In the genomic region with DNA sequence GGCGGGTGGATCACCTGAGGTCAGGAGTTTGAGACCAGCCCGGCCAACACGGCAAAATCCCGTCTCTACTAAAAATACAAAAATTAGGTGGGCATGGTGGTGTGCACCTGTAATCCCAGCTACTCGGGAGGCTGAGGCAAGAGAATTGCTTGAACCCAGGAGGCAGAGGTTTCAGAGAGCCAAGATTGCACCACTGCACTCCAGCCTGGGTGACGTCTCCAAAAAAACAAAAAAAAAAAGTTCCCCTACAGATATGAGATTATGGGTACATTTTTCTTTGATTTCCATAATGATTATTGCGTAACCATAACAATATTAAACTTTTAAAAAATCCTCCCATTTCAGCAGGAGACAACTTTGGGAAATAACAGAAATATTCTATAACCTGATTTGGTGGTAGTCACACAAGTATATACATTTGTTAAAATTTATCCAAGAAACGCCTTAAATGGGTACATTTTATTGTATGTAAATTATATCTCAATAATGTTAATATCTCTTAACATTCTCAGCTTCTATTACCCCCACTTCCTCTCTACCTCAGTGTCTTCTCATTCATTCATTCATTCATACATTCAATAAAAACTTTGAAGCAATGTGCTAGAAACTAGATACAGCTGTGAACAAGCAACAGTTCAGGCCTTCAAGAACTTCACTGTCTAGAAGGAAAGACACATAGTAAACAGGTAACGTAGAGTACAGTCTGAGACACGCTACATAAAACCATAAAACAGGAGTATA, we compare ENCODE assay signal across 24 cellular contexts.
"Had no signal": no experiment of that assay in that cellular context is flagged by ENCODE, and none has a peak within 500 bp of the region (broad histone marks: within the 10 kb centered on the region; RNA-seq: fewer than 3 reads in every experiment).

No MANE protein-coding gene starts in this region.

- H3K9me3 ChIP-seq: MG63, SJSA1 had no signal

- H3K4me1 ChIP-seq: SJSA1 had no signal

- DNase-seq: KBM-7, MG63, NCI-H1092, NCI-H1105 treated with DMSO at 0.1 percent for 48 hours, NCI-H1417 treated with DMSO at 0.1 percent for 48 hours, NCI-H146, NCI-H1694 treated with DMSO at 0.1 percent for 48 hours, NCI-H1930, NCI-H2081, NCI-H2107, NCI-H226, NCI-H446, NCI-H510A, NCI-H524 treated with DMSO at 0.1 percent for 48 hours, NCI-H69, NCI-H774, Right ventricle myocardium superior, RPMI8226, SIG-M5 had no signal

- H3K27ac ChIP-seq: HL-60, SJSA1, SK-N-MC had no signal

- FAIRE-seq: HTR-8/SVneo, RCC 7860 had no signal

- H3K27me3 ChIP-seq: MG63, SJSA1 had no signal

- H3K4me3 ChIP-seq: MG63, SJSA1, SK-N-MC had no signal
